8 cellular contexts compared by ENCODE assay signal in the genomic region with DNA sequence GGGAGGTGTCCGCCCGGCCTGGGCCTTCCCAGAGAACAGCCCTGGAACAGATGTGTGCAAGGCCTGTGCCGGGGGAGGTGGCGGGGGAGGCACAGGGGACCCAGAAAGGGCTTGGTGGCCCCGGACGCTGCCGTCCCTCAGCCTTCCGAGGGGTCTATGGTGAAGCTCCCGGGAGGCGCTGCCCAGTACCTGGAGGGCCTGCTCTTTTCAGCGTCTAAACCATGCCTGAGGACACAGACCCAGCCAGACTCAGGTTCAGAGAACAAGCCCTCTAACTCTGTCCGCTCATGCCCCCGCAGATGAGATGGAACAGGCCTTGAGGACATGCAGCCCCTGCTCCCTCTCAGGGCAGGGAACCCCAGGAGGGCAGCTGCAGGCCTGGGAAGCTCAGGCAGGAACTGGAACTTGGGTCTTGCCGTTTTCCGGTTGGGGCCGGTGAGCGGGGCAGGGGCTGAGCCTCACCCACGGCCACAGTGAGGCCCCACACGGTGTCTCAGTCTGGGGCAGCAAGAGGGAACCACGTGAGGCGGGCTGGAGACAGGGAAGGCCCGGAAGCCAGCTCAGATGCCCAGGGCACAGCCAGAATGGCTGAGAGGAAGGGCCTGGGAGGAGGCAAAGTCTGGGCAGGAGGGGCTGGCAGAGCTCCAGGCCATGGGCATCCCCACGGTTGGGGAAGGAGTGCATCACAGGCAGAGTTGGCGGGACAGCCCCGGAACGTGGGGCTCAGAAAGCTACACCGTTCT. TPM values are rescaled to one million over a fixed set of nuclear protein-coding genes. Genes with fewer than 3 reads are reported as not detected.
DNase-seq lines count a peak whose midpoint lies in the region; ATAC-seq, FAIRE-seq and TF ChIP-seq lines count a peak whose summit lies in the region.

No MANE protein-coding gene starts in this region.

- no peaks in the 10 kb centered on the region for H3K9me3 ChIP-seq in esophagus (ENCODE audit: control insufficient read depth in 2 of 2, insufficient read depth in 1 of 2, low read depth in 1 of 2, low read length in 1 of 2)
- H3K9me3 ChIP-seq in uterus: no peaks in the 10 kb centered on the region

- DNase-seq in T-helper 1 cell (no peak), natural killer cell (peak; percentile 40), uterus (peak; percentile 73 to 81), GM19239 (ENCODE audit: insufficient read length, low spot score) (no peak), HTR-8/SVneo (ENCODE audit: insufficient read length, low spot score) (no peak)
- DNase-seq in activated CD4-positive, alpha-beta T cell treated with anti-CD3 and anti-CD28 coated beads for 48 hours: peak; percentile 76

- peaks cover 7 to 46% of the 10 kb centered on the region in 2 donors for H3K36me3 ChIP-seq in esophagus (ENCODE audit: control insufficient read depth in 2 of 2, insufficient read depth in 2 of 2, low read length in 1 of 2)
- no peaks in the 10 kb centered on the region for H3K36me3 ChIP-seq in uterus

- peaks cover 28% of the 10 kb centered on the region for H3K36me3 Mint-ChIP-seq in T-helper 1 cell treated with Interleukin-12 subunit alpha and Interleukin-12 subunit beta and Interleukin-4 antibody, amounts not matched to agents 30 μg/mL and 1 μg/mL, for 36 hours (ENCODE audit: low read depth)
- peaks cover 14% of the 10 kb centered on the region for H3K36me3 Mint-ChIP-seq in natural killer cell

- no peaks in the 10 kb centered on the region for H3K27me3 ChIP-seq in esophagus (ENCODE audit: control insufficient read depth in 1 of 2, insufficient read depth in 2 of 2, low read length in 2 of 2)
- no peaks in the 10 kb centered on the region for H3K27me3 ChIP-seq in uterus

- ATAC-seq in natural killer cell: peak; percentile 22 to 37 (median 24)

- H3K4me1 Mint-ChIP-seq in T-helper 1 cell treated with Interleukin-12 subunit alpha and Interleukin-12 subunit beta and Interleukin-4 antibody, amounts not matched to agents 30 μg/mL and 1 μg/mL, for 36 hours (ENCODE audit: low read depth): peaks cover 15% of the 10 kb centered on the region
- H3K4me1 Mint-ChIP-seq in natural killer cell: peaks cover 52 to 76% of the 10 kb centered on the region in 2 donors

- H3K4me3 Mint-ChIP-seq in T-helper 1 cell treated with Interleukin-12 subunit alpha and Interleukin-12 subunit beta and Interleukin-4 antibody, amounts not matched to agents 30 μg/mL and 1 μg/mL, for 36 hours: no peak overlapping the region
- peak overlapping the region; percentile 47 for H3K4me3 Mint-ChIP-seq in natural killer cell

- intact Hi-C loops in natural killer cell (cut with micrococcal nuclease) (loop anchor here (10.0 kb wide), 1 partner anchor 173 kb away; a partner anchor contains a TSS), uterus (cut with DNase I; ENCODE audit: low total_unique reads) (no loop called here)

- H3K9me3 Mint-ChIP-seq in T-helper 1 cell treated with Interleukin-12 subunit alpha and Interleukin-12 subunit beta and Interleukin-4 antibody, amounts not matched to agents 30 μg/mL and 1 μg/mL, for 36 hours: no peaks in the 10 kb centered on the region
- H3K9me3 Mint-ChIP-seq in natural killer cell: no peaks in the 10 kb centered on the region

- no peak for TF ChIP-seq POLR2A in uterus (IDR thresholded peaks at IDR 0.05)

- H3K4me3 ChIP-seq in esophagus (ENCODE audit: low read depth in 1 of 2, low read length in 2 of 2): no peak overlapping the region
- H3K4me3 ChIP-seq in uterus: no peak overlapping the region

- H3K4me1 ChIP-seq in esophagus (ENCODE audit: control insufficient read depth in 2 of 2, insufficient read depth in 2 of 2, low read length in 1 of 2) (peaks cover 21 to 53% of the 10 kb centered on the region in 2 donors), uterus (peaks cover 11 to 69% of the 10 kb centered on the region in 2 donors)

- FAIRE-seq in GM19239 (lab: Jason Lieb, UNC) (no peak), HTR-8/SVneo (lab: Jason Lieb, UNC) (no peak)

- H3K27ac Mint-ChIP-seq in T-helper 1 cell treated with Interleukin-12 subunit alpha and Interleukin-12 subunit beta and Interleukin-4 antibody, amounts not matched to agents 30 μg/mL and 1 μg/mL, for 36 hours: peak overlapping the region; percentile 71
- peak overlapping the region; percentile 79 to 84 for H3K27ac Mint-ChIP-seq in natural killer cell

- H3K27ac ChIP-seq in esophagus (ENCODE audit: low read depth in 2 of 2, low read length in 1 of 2): peak overlapping the region; percentile 65 to 81
- H3K27ac ChIP-seq in uterus: peak overlapping the region; percentile 86

- 41 to 45% methylated on average over 27 of the region's 27 CpGs for WGBS in esophagus, 2 donors

- no peaks in the 10 kb centered on the region for H3K27me3 Mint-ChIP-seq in T-helper 1 cell treated with Interleukin-12 subunit alpha and Interleukin-12 subunit beta and Interleukin-4 antibody, amounts not matched to agents 30 μg/mL and 1 μg/mL, for 36 hours (ENCODE audit: low read depth)
- no peaks in the 10 kb centered on the region for H3K27me3 Mint-ChIP-seq in natural killer cell (ENCODE audit: low read depth in 2 of 2)

- TF ChIP-seq CTCF in natural killer cell (IDR thresholded peaks at IDR 0.05): no peak
- peak in 1 of 4 experiments; percentile 10 for TF ChIP-seq CTCF in uterus (IDR thresholded peaks at IDR 0.05)

RNA-seq across cellular contexts. Expression of a gene that starts 12.5 kb away (rescaled TPM):
- 10 to 100 TPM; 17.5 to 41.0 TPM for polyA plus RNA-seq in esophagus
- total RNA-seq in natural killer cell: 100 to 1,000 TPM; 172 to 365 (median 296) TPM
- total RNA-seq in uterus: 10 to 100 TPM in 2 of 4 donors, 1 to 10 TPM in 2; 1.5 to 28.6 (median 12.2) TPM

RNA-seq across cellular contexts. Expression of a gene that starts 28.7 kb away (rescaled TPM):
- polyA plus RNA-seq in esophagus: 10 to 100 TPM; 16.3 to 33.7 TPM
- total RNA-seq in natural killer cell: 10 to 100 TPM; 69.7 to 79.2 (median 75.1) TPM
- 10 to 100 TPM in 2 of 4 donors, 1 to 10 TPM in 2; 4.4 to 88.2 (median 17.6) TPM for total RNA-seq in uterus

RNA-seq across cellular contexts. Expression of a gene that starts 32.1 kb away (rescaled TPM):
- polyA plus RNA-seq in esophagus: 10 to 100 TPM; 63.7 to 79.6 TPM
- total RNA-seq in natural killer cell (100 to 1,000 TPM; 423 to 475 (median 468) TPM), uterus (100 to 1,000 TPM in 1 of 4 donors, 10 to 100 TPM in 3; 16.5 to 173 (median 44.6) TPM)

Comparison
In these comparisons a context has a peak if more than half of its experiments do, and no peak if none do; other contexts are left out.
1. DNase-seq: peak in activated CD4-positive, alpha-beta T cell treated with anti-CD3 and anti-CD28 coated beads for 48 hours (single experiment), natural killer cell (single experiment) and uterus (2 of 2); none in T-helper 1 cell (0 of 5), GM19239 (single experiment) and HTR-8/SVneo (single experiment).
2. RNA of a gene that starts 12.5 kb away (total RNA-seq): 172 to 365 TPM in natural killer cell; 1.5 to 28.6 TPM in uterus; every median in the first group is over 4 times any median in the second.